In the genomic region with DNA sequence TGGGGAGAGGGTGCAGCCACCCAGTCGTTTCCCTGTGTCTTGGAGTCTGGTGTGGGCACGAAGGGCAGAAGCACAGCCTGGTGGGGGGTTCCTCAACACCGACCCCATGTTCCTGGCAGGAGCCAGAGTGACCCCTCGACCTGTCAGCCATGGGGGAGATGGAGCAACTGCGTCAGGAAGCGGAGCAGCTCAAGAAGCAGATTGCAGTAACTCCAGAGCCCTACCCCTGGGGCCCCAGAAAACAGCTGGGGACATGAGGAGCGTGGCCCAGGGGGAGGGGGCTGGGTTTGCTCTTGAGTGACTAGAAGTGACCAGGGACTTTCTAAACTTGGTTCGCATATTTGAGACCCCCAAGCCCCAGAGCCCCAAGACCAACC, we compare ENCODE assay signal across 25 cellular contexts. TPM values are rescaled to one million over a fixed set of nuclear protein-coding genes. Genes with fewer than 3 reads are reported as not detected.
"Had no signal": no experiment of that assay in that cellular context is flagged by ENCODE, and none has a peak within 500 bp of the region (broad histone marks: within the 10 kb centered on the region; RNA-seq: fewer than 3 reads in every experiment).

No MANE protein-coding gene starts in this region.

- H3K4me3 ChIP-seq: adrenal gland, ascending aorta, colonic mucosa, dorsolateral prefrontal cortex, left lung, pancreas, psoas muscle, thyroid gland, upper lobe of right lung had no signal

- H3K27ac ChIP-seq: adrenal gland, ascending aorta, colonic mucosa, epithelial cell of prostate, left lung, neutrophil, pancreas, psoas muscle, thyroid gland, upper lobe of right lung had no signal

- H3K4me1 ChIP-seq: adrenal gland, ascending aorta, colonic mucosa, left lung, pancreas, psoas muscle, thyroid gland, upper lobe of right lung had no signal

- ATAC-seq: activated T-cell treated with anti-CD3 and anti-CD28 coated beads, Interleukin-2, amount 50 U/mL, for 4 hours; left lung; natural killer cell; pancreas; T-helper 17 cell; upper lobe of right lung had no signal

- H3K27me3 ChIP-seq: adrenal gland, ascending aorta, colonic mucosa, dorsolateral prefrontal cortex, left lung, neutrophil, pancreas, thyroid gland, upper lobe of right lung had no signal

- H3K9me3 ChIP-seq: adrenal gland, ascending aorta, colonic mucosa, left lung, neutrophil, pancreas, psoas muscle, thyroid gland, upper lobe of right lung had no signal

- DNase-seq: activated CD4-positive, alpha-beta T cell treated with anti-CD3 and anti-CD28 coated beads for 4 hours; activated CD4-positive, alpha-beta T cell treated with anti-CD3 and anti-CD28 coated beads, Interleukin-2, amount 50 U/mL, for 48 hours; activated CD4-positive, CD25-positive, alpha-beta regulatory T cell; activated CD8-positive, alpha-beta memory T cell treated with anti-CD3 and anti-CD28 coated beads, Interleukin-2, amount 50 U/mL, for 48 hours; activated naive CD4-positive, alpha-beta T cell; activated T-cell treated with anti-CD3 and anti-CD28 coated beads, Interleukin-2, amount 50 U/mL, for 4 hours; colonic mucosa; dorsolateral prefrontal cortex; hippocampal formation; kidney glomerular epithelial cell; mammary epithelial cell; midbrain; natural killer cell; pancreas; stimulated activated CD4-positive, alpha-beta T cell treated with anti-CD3 and anti-CD28 coated beads, Interleukin-4, amount 100 ng/mL, for 24 hours; stimulated activated naive CD4-positive, alpha-beta T cell treated with Interleukin-2 at 50 U/mL for 16 hours; T-helper 17 cell; thyroid gland; upper lobe of right lung had no signal

- H3K36me3 ChIP-seq: colonic mucosa, pancreas, upper lobe of right lung had no signal

RNA-seq across cellular contexts. Expression of gene GNB3, which starts 0.4 kb away (rescaled TPM):
- total RNA-seq: natural killer cell had no signal

RNA-seq across cellular contexts. Expression of gene CDCA3, which starts 10.0 kb away (rescaled TPM):
- total RNA-seq: ascending aorta had no signal
